40 cellular contexts compared by ENCODE assay signal in the genomic region with DNA sequence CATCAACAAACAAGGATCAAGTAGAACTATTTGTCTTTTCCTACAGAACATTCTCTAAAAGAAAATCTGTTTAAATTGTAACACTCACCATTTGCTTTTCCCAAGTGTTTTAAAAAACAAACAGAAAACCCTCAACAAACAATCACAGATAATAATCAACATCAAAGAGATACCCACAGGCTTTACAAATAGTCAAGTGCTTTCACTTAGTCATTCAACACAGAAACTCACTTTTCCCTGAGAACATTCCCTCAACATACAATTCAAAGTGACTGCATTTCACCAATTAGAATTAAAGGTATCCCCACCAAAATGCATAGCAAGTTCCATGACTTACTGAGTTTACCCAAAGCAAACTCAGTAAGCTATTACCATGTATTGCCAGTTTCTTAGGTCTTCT.
"Had no signal": no experiment of that assay in that cellular context is flagged by ENCODE, and none has a peak within 500 bp of the region (broad histone marks: within the 10 kb centered on the region; RNA-seq: fewer than 3 reads in every experiment).

No MANE protein-coding gene starts in this region.

- H3K9me3 ChIP-seq: adrenal gland, ascending aorta, body of pancreas, breast epithelium had no signal

- H3K4me1 Mint-ChIP-seq: activated naive CD4-positive, alpha-beta T cell treated with anti-CD3 and anti-CD28 coated beads, Interleukin-2, amount 10 ng/mL, durations not matched to agents 7 days and 5 days; activated naive CD4-positive, alpha-beta T cell treated with anti-CD3 and anti-CD28 coated beads, Interleukin-2, amount 50 U/mL, for 24 hours; activated naive CD8-positive, alpha-beta T cell treated with anti-CD3 and anti-CD28 coated beads for 36 hours; activated naive CD8-positive, alpha-beta T cell treated with anti-CD3 and anti-CD28 coated beads, Interleukin-2, amount 10 ng/mL, durations not matched to agents 7 days and 5 days; activated naive CD8-positive, alpha-beta T cell treated with anti-CD3 and anti-CD28 coated beads, Interleukin-2, amount 50 U/mL, for 24 hours; activated T-helper 17 cell treated with anti-CD3 and anti-CD28 coated beads, Interleukin-2, amount 50 U/mL, for 72 hours; central memory CD8-positive, alpha-beta T cell had no signal

- H3K27ac Mint-ChIP-seq: activated naive CD4-positive, alpha-beta T cell treated with anti-CD3 and anti-CD28 coated beads for 36 hours; activated naive CD4-positive, alpha-beta T cell treated with anti-CD3 and anti-CD28 coated beads, Interleukin-2, amount 10 ng/mL, durations not matched to agents 7 days and 5 days; activated naive CD4-positive, alpha-beta T cell treated with anti-CD3 and anti-CD28 coated beads, Interleukin-2, amount 50 U/mL, for 24 hours; activated naive CD4-positive, alpha-beta T cell treated with anti-CD3 and anti-CD28 coated beads, Interleukin-2, amount 50 U/mL, for 72 hours; activated naive CD8-positive, alpha-beta T cell; activated naive CD8-positive, alpha-beta T cell treated with anti-CD3 and anti-CD28 coated beads for 36 hours; activated naive CD8-positive, alpha-beta T cell treated with anti-CD3 and anti-CD28 coated beads, Interleukin-2, amount 10 ng/mL, durations not matched to agents 7 days and 5 days; activated naive CD8-positive, alpha-beta T cell treated with anti-CD3 and anti-CD28 coated beads, Interleukin-2, amount 50 U/mL, for 24 hours; activated T-cell treated with anti-CD3 and anti-CD28 coated beads, Interleukin-2, amount 50 U/mL, for 24 hours; activated T-cell treated with anti-CD3 and anti-CD28 coated beads, Interleukin-2, amount 50 U/mL, for 72 hours; activated T-helper 1 cell treated with anti-CD3 and anti-CD28 coated beads, Interleukin-12 subunit alpha, Interleukin-12 subunit beta, Interleukin-2, Interleukin-4 antibody, amounts not matched to agents 30 ng/mL and 10 ng/mL and 1 ng/mL, durations not matched to agents 14 hours and 24 hours and 36 hours; activated T-helper 17 cell treated with anti-CD3 and anti-CD28 coated beads, Interleukin-2, amount 50 U/mL, for 72 hours; activated T-helper 2 cell treated with anti-CD3 and anti-CD28 coated beads, Interferon-gamma antibody, Interleukin-2, Interleukin-4, amounts not matched to agents 10 μg/mL and 5 μg/mL and 100 μg/mL, durations not matched to agents 14 hours and 24 hours and 36 hours had no signal

- H3K27me3 ChIP-seq: adrenal gland, ascending aorta, body of pancreas, brain microvascular endothelial cell, breast epithelium had no signal

- H3K4me3 ChIP-seq: adrenal gland, ascending aorta, body of pancreas, breast epithelium, cardiac muscle cell had no signal

- DNase-seq: activated effector memory CD4-positive, alpha-beta T cell treated with anti-CD3 and anti-CD28 coated beads, Interleukin-2, amount 50 U/mL, for 16 hours; activated effector memory CD4-positive, alpha-beta T cell treated with Interleukin-2 at 50 U/mL for 16 hours; activated gamma-delta T cell; activated gamma-delta T cell treated with Interleukin-2 at 50 U/mL for 16 hours; activated naive CD4-positive, alpha-beta T cell; activated naive CD4-positive, alpha-beta T cell treated with anti-CD3 and anti-CD28 coated beads for 36 hours; activated naive CD4-positive, alpha-beta T cell treated with anti-CD3 and anti-CD28 coated beads, Interleukin-2, amount 10 ng/mL, durations not matched to agents 7 days and 5 days; activated naive CD4-positive, alpha-beta T cell treated with anti-CD3 and anti-CD28 coated beads, Interleukin-2, amount 50 U/mL, for 16 hours; activated naive CD4-positive, alpha-beta T cell treated with Interleukin-2 at 50 U/mL for 16 hours; activated naive CD8-positive, alpha-beta T cell treated with anti-CD3 and anti-CD28 coated beads for 36 hours; activated naive CD8-positive, alpha-beta T cell treated with anti-CD3 and anti-CD28 coated beads, Interleukin-2, amount 10 ng/mL, durations not matched to agents 7 days and 5 days; activated naive CD8-positive, alpha-beta T cell treated with anti-CD3 and anti-CD28 coated beads, Interleukin-2, amount 50 U/mL, for 24 hours; activated T-cell treated with anti-CD3 and anti-CD28 coated beads, Interleukin-2, amount 50 U/mL, for 1 hour; activated T-cell treated with anti-CD3 and anti-CD28 coated beads, Interleukin-2, amount 50 U/mL, for 24 hours; activated T-cell treated with anti-CD3 and anti-CD28 coated beads, Interleukin-2, amount 50 U/mL, for 4 hours; activated T-cell treated with anti-CD3 and anti-CD28 coated beads, Interleukin-2, amount 50 U/mL, for 48 hours; activated T-cell treated with anti-CD3 and anti-CD28 coated beads, Interleukin-2, amount 50 U/mL, for 72 hours; adrenal gland; amniotic stem cell; amygdala; anterior cingulate cortex; aorta; body of pancreas; brain microvascular endothelial cell; caudate nucleus; central memory CD4-positive, alpha-beta T cell; cerebellar nuclear complex had no signal

- H3K4me1 ChIP-seq: adrenal gland, ascending aorta, body of pancreas, breast epithelium had no signal

- H3K27me3 Mint-ChIP-seq: activated naive CD4-positive, alpha-beta T cell treated with anti-CD3 and anti-CD28 coated beads, Interleukin-2, amount 10 ng/mL, durations not matched to agents 7 days and 5 days had no signal

- H3K36me3 Mint-ChIP-seq: activated naive CD4-positive, alpha-beta T cell treated with anti-CD3 and anti-CD28 coated beads, Interleukin-2, amount 10 ng/mL, durations not matched to agents 7 days and 5 days; activated naive CD4-positive, alpha-beta T cell treated with anti-CD3 and anti-CD28 coated beads, Interleukin-2, amount 50 U/mL, for 24 hours; activated naive CD4-positive, alpha-beta T cell treated with anti-CD3 and anti-CD28 coated beads, Interleukin-2, amount 50 U/mL, for 72 hours; activated naive CD8-positive, alpha-beta T cell; activated naive CD8-positive, alpha-beta T cell treated with anti-CD3 and anti-CD28 coated beads for 36 hours; activated naive CD8-positive, alpha-beta T cell treated with anti-CD3 and anti-CD28 coated beads, Interleukin-2, amount 10 ng/mL, durations not matched to agents 7 days and 5 days had no signal

- H3K36me3 ChIP-seq: adrenal gland, ascending aorta, brain microvascular endothelial cell, breast epithelium, cardiac muscle cell had no signal

- H3K4me3 Mint-ChIP-seq: activated naive CD4-positive, alpha-beta T cell treated with anti-CD3 and anti-CD28 coated beads for 36 hours; activated naive CD4-positive, alpha-beta T cell treated with anti-CD3 and anti-CD28 coated beads, Interleukin-2, amount 10 ng/mL, durations not matched to agents 7 days and 5 days; activated naive CD4-positive, alpha-beta T cell treated with anti-CD3 and anti-CD28 coated beads, Interleukin-2, amount 50 U/mL, for 24 hours; activated naive CD8-positive, alpha-beta T cell; activated naive CD8-positive, alpha-beta T cell treated with anti-CD3 and anti-CD28 coated beads for 36 hours; activated naive CD8-positive, alpha-beta T cell treated with anti-CD3 and anti-CD28 coated beads, Interleukin-2, amount 10 ng/mL, durations not matched to agents 7 days and 5 days; activated naive CD8-positive, alpha-beta T cell treated with anti-CD3 and anti-CD28 coated beads, Interleukin-2, amount 50 U/mL, for 24 hours; activated T-cell treated with anti-CD3 and anti-CD28 coated beads, Interleukin-2, amount 50 U/mL, for 24 hours; activated T-cell treated with anti-CD3 and anti-CD28 coated beads, Interleukin-2, amount 50 U/mL, for 4 hours; activated T-cell treated with anti-CD3 and anti-CD28 coated beads, Interleukin-2, amount 50 U/mL, for 72 hours; activated T-helper 1 cell treated with anti-CD3 and anti-CD28 coated beads, Interleukin-12 subunit alpha, Interleukin-12 subunit beta, Interleukin-2, Interleukin-4 antibody, amounts not matched to agents 30 ng/mL and 10 ng/mL and 1 ng/mL, durations not matched to agents 14 hours and 24 hours and 36 hours; activated T-helper 17 cell treated with anti-CD3 and anti-CD28 coated beads, Interleukin-2, amount 50 U/mL, for 72 hours; brain; central memory CD8-positive, alpha-beta T cell had no signal

- FAIRE-seq: astrocyte, bronchial epithelial cell had no signal

- ATAC-seq: activated naive CD4-positive, alpha-beta T cell treated with anti-CD3 and anti-CD28 coated beads, Interleukin-2, amount 50 U/mL, for 72 hours; activated naive CD8-positive, alpha-beta T cell treated with anti-CD3 and anti-CD28 coated beads, Interleukin-2, amount 50 U/mL, for 24 hours; activated T-cell treated with anti-CD3 and anti-CD28 coated beads, Interleukin-2, amount 50 U/mL, for 4 hours; activated T-cell treated with anti-CD3 and anti-CD28 coated beads, Interleukin-2, amount 50 U/mL, for 72 hours; activated T-helper 17 cell treated with anti-CD3 and anti-CD28 coated beads, Interleukin-2, amount 50 U/mL, for 72 hours; body of pancreas had no signal

- H3K27ac ChIP-seq: adrenal gland, ascending aorta, body of pancreas, brain microvascular endothelial cell, breast epithelium, cardiac muscle cell had no signal

- H3K9me3 Mint-ChIP-seq: activated naive CD4-positive, alpha-beta T cell treated with anti-CD3 and anti-CD28 coated beads for 36 hours; activated naive CD4-positive, alpha-beta T cell treated with anti-CD3 and anti-CD28 coated beads, Interleukin-2, amount 10 ng/mL, durations not matched to agents 7 days and 5 days; activated naive CD8-positive, alpha-beta T cell treated with anti-CD3 and anti-CD28 coated beads for 36 hours; activated naive CD8-positive, alpha-beta T cell treated with anti-CD3 and anti-CD28 coated beads, Interleukin-2, amount 10 ng/mL, durations not matched to agents 7 days and 5 days; activated naive CD8-positive, alpha-beta T cell treated with anti-CD3 and anti-CD28 coated beads, Interleukin-2, amount 50 U/mL, for 24 hours; activated T-cell treated with anti-CD3 and anti-CD28 coated beads, Interleukin-2, amount 50 U/mL, for 4 hours; activated T-helper 1 cell treated with anti-CD3 and anti-CD28 coated beads, Interleukin-12 subunit alpha, Interleukin-12 subunit beta, Interleukin-2, Interleukin-4 antibody, amounts not matched to agents 30 ng/mL and 10 ng/mL and 1 ng/mL, durations not matched to agents 14 hours and 24 hours and 36 hours; activated T-helper 17 cell treated with anti-CD3 and anti-CD28 coated beads, Interleukin-2, amount 50 U/mL, for 72 hours; activated T-helper 2 cell treated with anti-CD3 and anti-CD28 coated beads, Interferon-gamma antibody, Interleukin-2, Interleukin-4, amounts not matched to agents 10 μg/mL and 5 μg/mL and 100 μg/mL, durations not matched to agents 14 hours and 24 hours and 36 hours had no signal
